ENCODE assay signal across 17 cellular contexts in genomic region chr1:41501581-41501980, GRCh38. TPM values are rescaled to one million over a fixed set of nuclear protein-coding genes. Genes with fewer than 3 reads are reported as not detected.
DNase-seq lines count a peak whose midpoint lies in the region; ATAC-seq and TF ChIP-seq lines count a peak whose summit lies in the region.
"Had no signal": no experiment of that assay in that cellular context is flagged by ENCODE, and none has a peak within 500 bp of the region (broad histone marks: within the 10 kb centered on the region; RNA-seq: fewer than 3 reads in every experiment).

No MANE protein-coding gene starts in this region.

- intact Hi-C loops in body of pancreas (cut with DNase I), result no loop called here
- intact Hi-C loops in left colon (cut with DNase I, micrococcal nuclease), result no loop called here
- intact Hi-C loops in vagina (cut with DNase I), result no loop called here
- intact Hi-C loops in uterus (cut with DNase I; ENCODE audit: low total_unique reads), result no loop called here

- DNase-seq in activated CD4-positive, alpha-beta T cell treated with anti-CD3 and anti-CD28 coated beads, Interleukin-2, amount 50 U/mL, for 1 hour, result peak; percentile 5
- DNase-seq in activated CD4-positive, alpha-beta T cell treated with anti-CD3 and anti-CD28 coated beads for 1 hour, result no peak
- DNase-seq in body of pancreas (peak; percentile 61 to 87 (median 82)), left colon (peak; percentile 90 to 94), vagina (ENCODE audit: extremely low spot score in 2 of 2) (no peak), uterus (no peak)
- DNase-seq in activated effector memory CD4-positive, alpha-beta T cell treated with anti-CD3 and anti-CD28 coated beads, Interleukin-2, amount 50 U/mL, for 16 hours, result no peak
- DNase-seq: activated CD4-positive, alpha-beta T cell treated with anti-CD3 and anti-CD28 coated beads, Interleukin-2, amount 50 U/mL, for 4 hours; CD4-positive, alpha-beta memory T cell; Karpas-422; NCI-H1930; sigmoid colon had no signal

- H3K4me1 ChIP-seq in body of pancreas (peaks cover 62% of the 10 kb centered on the region), vagina (peaks cover 47% of the 10 kb centered on the region), uterus (peaks cover 0 to 9% of the 10 kb centered on the region in 2 donors)

- no peak overlapping the region for H3K4me3 ChIP-seq in body of pancreas
- no peak overlapping the region for H3K4me3 ChIP-seq in vagina
- H3K4me3 ChIP-seq in uterus, result no peak overlapping the region
- H3K4me3 ChIP-seq: GM23338, sigmoid colon had no signal

- H3K36me3 ChIP-seq in body of pancreas (replicated peaks in 1 of 2; ENCODE audit: insufficient read depth in 1 of 2, low read depth in 2 of 2) (no peaks in the 10 kb centered on the region), vagina (no peaks in the 10 kb centered on the region), uterus (no peaks in the 10 kb centered on the region)
- H3K36me3 ChIP-seq: sigmoid colon had no signal

- no peaks in the 10 kb centered on the region for H3K27me3 ChIP-seq in body of pancreas
- H3K27me3 ChIP-seq in vagina, result no peaks in the 10 kb centered on the region
- no peaks in the 10 kb centered on the region for H3K27me3 ChIP-seq in uterus
- H3K27me3 ChIP-seq: sigmoid colon had no signal

- H3K9me3 ChIP-seq in body of pancreas (no peaks in the 10 kb centered on the region), vagina (no peaks in the 10 kb centered on the region), uterus (no peaks in the 10 kb centered on the region)
- H3K9me3 ChIP-seq: sigmoid colon had no signal

- TF ChIP-seq CTCF in body of pancreas (IDR thresholded peaks at IDR 0.05), result no peak
- TF ChIP-seq CTCF in vagina (IDR thresholded peaks at IDR 0.05), result no peak
- no peak for TF ChIP-seq CTCF in uterus (IDR thresholded peaks at IDR 0.05)

- no peak for TF ChIP-seq POLR2A in body of pancreas (IDR thresholded peaks at IDR 0.05)
- TF ChIP-seq POLR2A in vagina (IDR thresholded peaks at IDR 0.05), result no peak
- no peak for TF ChIP-seq POLR2A in uterus (IDR thresholded peaks at IDR 0.05)

- 53 to 92% methylated on average over 13 to 16 of the region's 20 CpGs for WGBS in body of pancreas, 2 donors

- H3K27ac ChIP-seq in body of pancreas (peak overlapping the region; percentile 80 to 90 (median 86)), vagina (peak overlapping the region; percentile 91), uterus (no peak overlapping the region)

- peak; percentile 17 for ATAC-seq in body of pancreas
- ATAC-seq in left colon, result peak; percentile 81
- no peak for ATAC-seq in GM19397 (IDR thresholded peaks at IDR 0.05; ENCODE audit: unreplicated experiment)
- ATAC-seq: GM23338, Panc1 had no signal

RNA-seq across cellular contexts. Expression of gene EDN2, which starts 17.1 kb away (rescaled TPM):
- total RNA-seq in body of pancreas (1 to 10 TPM; 3.6 TPM), left colon (10 to 100 TPM in 1 of 2 donors, 1 to 10 TPM in 1; 4.8 to 19.3 TPM), vagina (9.3 TPM), uterus (1 to 10 TPM in 2 of 4 donors, not detected in 2; 1.6 to 3.7 TPM)
- total RNA-seq: activated T-helper 1 cell treated with anti-CD3 and anti-CD28 coated beads, Interleukin-12 subunit alpha, Interleukin-12 subunit beta, Interleukin-2, Interleukin-4 antibody, amounts not matched to agents 30 ng/mL and 10 ng/mL and 1 ng/mL, durations not matched to agents 14 hours and 24 hours and 36 hours; CD4-positive, alpha-beta memory T cell; GM23338; kidney epithelial cell had no signal

Comparison
In these comparisons a context has a peak if more than half of its experiments do, and no peak if none do; other contexts are left out.
1. DNase-seq: peak in activated CD4-positive, alpha-beta T cell treated with anti-CD3 and anti-CD28 coated beads, Interleukin-2, amount 50 U/mL, for 1 hour (single experiment), body of pancreas (4 of 4) and left colon (2 of 2); none in activated CD4-positive, alpha-beta T cell treated with anti-CD3 and anti-CD28 coated beads for 1 hour (single experiment), vagina (0 of 2), activated effector memory CD4-positive, alpha-beta T cell treated with anti-CD3 and anti-CD28 coated beads, Interleukin-2, amount 50 U/mL, for 16 hours (single experiment) and uterus (0 of 2).
2. H3K27ac ChIP-seq: peak in body of pancreas (4 of 4) and vagina (single experiment); none in uterus (0 of 2).